Comparison of ENCODE assay signal across 1 cellular context in the genomic region with DNA sequence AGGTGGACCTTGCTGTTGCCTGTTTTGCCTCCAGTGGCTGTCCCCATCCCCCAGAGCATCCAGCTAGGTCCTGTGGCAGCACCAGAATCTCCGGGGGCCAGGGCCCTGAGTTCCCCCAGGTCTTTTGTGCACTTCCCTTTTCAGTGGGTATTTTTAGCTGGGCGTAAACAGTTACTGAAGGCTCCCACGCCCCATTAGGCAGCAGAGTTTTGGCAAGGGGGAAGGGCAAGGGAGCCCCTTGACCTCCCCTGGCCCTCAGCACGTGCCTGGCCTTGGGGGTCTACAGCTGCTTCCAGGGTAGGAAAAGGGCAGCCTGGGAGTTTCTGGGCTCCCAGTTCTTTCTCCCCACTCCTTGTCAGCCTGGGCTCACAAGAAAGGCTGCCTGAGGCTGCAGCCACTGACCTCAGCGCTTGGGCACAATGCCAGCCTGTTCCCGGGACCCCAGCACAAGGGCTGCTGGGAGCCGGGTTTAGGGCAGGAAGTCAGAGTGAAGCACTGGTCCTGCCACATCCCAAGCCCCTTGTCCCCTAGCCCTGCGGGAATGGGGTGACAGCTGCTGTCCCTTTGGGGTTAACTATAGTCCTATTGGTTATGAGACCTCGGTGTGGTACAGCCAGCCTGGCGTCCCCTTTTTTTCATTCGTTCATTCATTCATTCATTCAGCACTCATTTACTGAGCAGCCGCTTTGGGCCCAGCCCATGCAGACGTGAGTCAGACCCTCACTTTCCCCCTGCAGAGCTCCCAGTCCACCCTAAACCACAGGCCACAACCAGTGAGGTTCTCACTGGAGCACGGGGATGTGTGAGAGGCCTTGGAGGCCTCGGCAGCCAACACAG.
TF ChIP-seq lines count a peak whose summit lies in the region.

No MANE protein-coding gene starts in this region.

TF ChIP-seq in HEK293, 187 proteins besides CTCF, POLR2A, EP300 and RAD21 (continued from another document and continues in another):
- TF ChIP-seq, protein P1, sequence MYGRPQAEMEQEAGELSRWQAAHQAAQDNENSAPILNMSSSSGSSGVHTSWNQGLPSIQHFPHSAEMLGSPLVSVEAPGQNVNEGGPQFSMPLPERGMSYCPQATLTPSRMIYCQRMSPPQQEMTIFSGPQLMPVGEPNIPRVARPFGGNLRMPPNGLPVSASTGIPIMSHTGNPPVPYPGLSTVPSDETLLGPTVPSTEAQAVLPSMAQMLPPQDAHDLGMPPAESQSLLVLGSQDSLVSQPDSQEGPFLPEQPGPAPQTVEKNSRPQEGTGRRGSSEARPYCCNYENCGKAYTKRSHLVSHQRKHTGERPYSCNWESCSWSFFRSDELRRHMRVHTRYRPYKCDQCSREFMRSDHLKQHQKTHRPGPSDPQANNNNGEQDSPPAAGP (tag by site-specific recombination; IDR thresholded peaks at IDR 0.05), result 0 out of 2 replicates have a peak, but pooled peaks have one; percentile 76
- no peak for TF ChIP-seq ZNF146 (tag by site-specific recombination; IDR thresholded peaks at IDR 0.05)
- no peak for TF ChIP-seq HOXD13 (CRISPR knock-in tag; IDR thresholded peaks at IDR 0.05; ENCODE audit: borderline replicate concordance)
- TF ChIP-seq KLF8 (tag by site-specific recombination; IDR thresholded peaks at IDR 0.05), result 0 out of 2 replicates have a peak, but pooled peaks have one; percentile 14
- TF ChIP-seq ZNF335 (tag by site-specific recombination; conservative IDR thresholded peaks at IDR 0.05), result peak; percentile 90
- TF ChIP-seq ZNF560 (tag by site-specific recombination; IDR thresholded peaks at IDR 0.05; ENCODE audit: borderline replicate concordance), result no peak
- TF ChIP-seq, protein P2, sequence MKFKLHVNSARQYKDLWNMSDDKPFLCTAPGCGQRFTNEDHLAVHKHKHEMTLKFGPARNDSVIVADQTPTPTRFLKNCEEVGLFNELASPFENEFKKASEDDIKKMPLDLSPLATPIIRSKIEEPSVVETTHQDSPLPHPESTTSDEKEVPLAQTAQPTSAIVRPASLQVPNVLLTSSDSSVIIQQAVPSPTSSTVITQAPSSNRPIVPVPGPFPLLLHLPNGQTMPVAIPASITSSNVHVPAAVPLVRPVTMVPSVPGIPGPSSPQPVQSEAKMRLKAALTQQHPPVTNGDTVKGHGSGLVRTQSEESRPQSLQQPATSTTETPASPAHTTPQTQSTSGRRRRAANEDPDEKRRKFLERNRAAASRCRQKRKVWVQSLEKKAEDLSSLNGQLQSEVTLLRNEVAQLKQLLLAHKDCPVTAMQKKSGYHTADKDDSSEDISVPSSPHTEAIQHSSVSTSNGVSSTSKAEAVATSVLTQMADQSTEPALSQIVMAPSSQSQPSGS (tag by site-specific recombination; IDR thresholded peaks at IDR 0.05; ENCODE audit: low read depth), result no peak
- TF ChIP-seq ZFP69B (tag by site-specific recombination; IDR thresholded peaks at IDR 0.05), result peak; percentile 57; the same call in 1 of the 2 replicates
- peak; percentile 32; the same call in 1 of the 2 replicates for TF ChIP-seq ZNF707 (tag by site-specific recombination; IDR thresholded peaks at IDR 0.05)
- peak; percentile 76; the same call in 1 of the 2 replicates for TF ChIP-seq ZNF76 (tag by site-specific recombination; IDR thresholded peaks at IDR 0.05; ENCODE audit: borderline replicate concordance, low read depth)
- peak; percentile 78 for TF ChIP-seq GLIS1 (tag by site-specific recombination; IDR thresholded peaks at IDR 0.05)
- TF ChIP-seq KLF1 (tag by site-specific recombination; IDR thresholded peaks at IDR 0.05), result no peak
- TF ChIP-seq ZNF202 (tag by site-specific recombination; IDR thresholded peaks at IDR 0.05; ENCODE audit: borderline replicate concordance), result no peak
- TF ChIP-seq ZBTB17 (tag by site-specific recombination; IDR thresholded peaks at IDR 0.05), result peak; percentile 89
- peak; percentile 90; the same call in 1 of the 2 replicates for TF ChIP-seq ZNF664 (tag by site-specific recombination; IDR thresholded peaks at IDR 0.05)
- no peak for TF ChIP-seq ZBTB21 (tag by site-specific recombination; IDR thresholded peaks at IDR 0.05)
- TF ChIP-seq TCF7L2 (IDR thresholded peaks at IDR 0.05; ENCODE audit: borderline replicate concordance, low read depth, low read length), result no peak
- TF ChIP-seq, protein P3, sequence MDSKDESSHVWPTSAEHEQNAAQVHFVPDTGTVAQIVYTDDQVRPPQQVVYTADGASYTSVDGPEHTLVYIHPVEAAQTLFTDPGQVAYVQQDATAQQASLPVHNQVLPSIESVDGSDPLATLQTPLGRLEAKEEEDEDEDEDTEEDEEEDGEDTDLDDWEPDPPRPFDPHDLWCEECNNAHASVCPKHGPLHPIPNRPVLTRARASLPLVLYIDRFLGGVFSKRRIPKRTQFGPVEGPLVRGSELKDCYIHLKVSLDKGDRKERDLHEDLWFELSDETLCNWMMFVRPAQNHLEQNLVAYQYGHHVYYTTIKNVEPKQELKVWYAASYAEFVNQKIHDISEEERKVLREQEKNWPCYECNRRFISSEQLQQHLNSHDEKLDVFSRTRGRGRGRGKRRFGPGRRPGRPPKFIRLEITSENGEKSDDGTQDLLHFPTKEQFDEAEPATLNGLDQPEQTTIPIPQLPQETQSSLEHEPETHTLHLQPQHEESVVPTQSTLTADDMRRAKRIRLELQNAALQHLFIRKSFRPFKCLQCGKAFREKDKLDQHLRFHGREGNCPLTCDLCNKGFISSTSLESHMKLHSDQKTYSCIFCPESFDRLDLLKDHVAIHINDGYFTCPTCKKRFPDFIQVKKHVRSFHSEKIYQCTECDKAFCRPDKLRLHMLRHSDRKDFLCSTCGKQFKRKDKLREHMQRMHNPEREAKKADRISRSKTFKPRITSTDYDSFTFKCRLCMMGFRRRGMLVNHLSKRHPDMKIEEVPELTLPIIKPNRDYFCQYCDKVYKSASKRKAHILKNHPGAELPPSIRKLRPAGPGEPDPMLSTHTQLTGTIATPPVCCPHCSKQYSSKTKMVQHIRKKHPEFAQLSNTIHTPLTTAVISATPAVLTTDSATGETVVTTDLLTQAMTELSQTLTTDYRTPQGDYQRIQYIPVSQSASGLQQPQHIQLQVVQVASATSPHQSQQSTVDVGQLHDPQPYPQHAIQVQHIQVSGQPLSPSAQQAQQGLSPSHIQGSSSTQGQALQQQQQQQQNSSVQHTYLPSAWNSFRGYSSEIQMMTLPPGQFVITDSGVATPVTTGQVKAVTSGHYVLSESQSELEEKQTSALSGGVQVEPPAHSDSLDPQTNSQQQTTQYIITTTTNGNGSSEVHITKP (tag by site-specific recombination; IDR thresholded peaks at IDR 0.05), result peak; percentile 56; the same call in 1 of the 2 replicates
- no peak for TF ChIP-seq SCRT1 (tag by site-specific recombination; IDR thresholded peaks at IDR 0.05; ENCODE audit: borderline replicate concordance)
- TF ChIP-seq ZXDB (tag by site-specific recombination; IDR thresholded peaks at IDR 0.05), result peak; percentile 18; the same call in 1 of the 2 replicates
- no peak for TF ChIP-seq ZNF423 (tag by site-specific recombination; IDR thresholded peaks at IDR 0.05)
- TF ChIP-seq, protein P4, sequence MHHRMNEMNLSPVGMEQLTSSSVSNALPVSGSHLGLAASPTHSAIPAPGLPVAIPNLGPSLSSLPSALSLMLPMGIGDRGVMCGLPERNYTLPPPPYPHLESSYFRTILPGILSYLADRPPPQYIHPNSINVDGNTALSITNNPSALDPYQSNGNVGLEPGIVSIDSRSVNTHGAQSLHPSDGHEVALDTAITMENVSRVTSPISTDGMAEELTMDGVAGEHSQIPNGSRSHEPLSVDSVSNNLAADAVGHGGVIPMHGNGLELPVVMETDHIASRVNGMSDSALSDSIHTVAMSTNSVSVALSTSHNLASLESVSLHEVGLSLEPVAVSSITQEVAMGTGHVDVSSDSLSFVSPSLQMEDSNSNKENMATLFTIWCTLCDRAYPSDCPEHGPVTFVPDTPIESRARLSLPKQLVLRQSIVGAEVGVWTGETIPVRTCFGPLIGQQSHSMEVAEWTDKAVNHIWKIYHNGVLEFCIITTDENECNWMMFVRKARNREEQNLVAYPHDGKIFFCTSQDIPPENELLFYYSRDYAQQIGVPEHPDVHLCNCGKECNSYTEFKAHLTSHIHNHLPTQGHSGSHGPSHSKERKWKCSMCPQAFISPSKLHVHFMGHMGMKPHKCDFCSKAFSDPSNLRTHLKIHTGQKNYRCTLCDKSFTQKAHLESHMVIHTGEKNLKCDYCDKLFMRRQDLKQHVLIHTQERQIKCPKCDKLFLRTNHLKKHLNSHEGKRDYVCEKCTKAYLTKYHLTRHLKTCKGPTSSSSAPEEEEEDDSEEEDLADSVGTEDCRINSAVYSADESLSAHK (tag by site-specific recombination; IDR thresholded peaks at IDR 0.05), result peak; percentile 93
- no peak for TF ChIP-seq ZNF48 (tag by site-specific recombination; IDR thresholded peaks at IDR 0.05)
- TF ChIP-seq ZNF354C (tag by site-specific recombination; IDR thresholded peaks at IDR 0.05; ENCODE audit: borderline replicate concordance, low read depth), result no peak
- TF ChIP-seq TRIM28 (IDR thresholded peaks at IDR 0.05; ENCODE audit: borderline replicate concordance, low read length), result no peak
- no peak for TF ChIP-seq ZNF544 (tag by site-specific recombination; IDR thresholded peaks at IDR 0.05)
- TF ChIP-seq OSR2 (tag by site-specific recombination; IDR thresholded peaks at IDR 0.05), result 0 out of 2 replicates have a peak, but pooled peaks have one; percentile 12
- TF ChIP-seq, protein P5, sequence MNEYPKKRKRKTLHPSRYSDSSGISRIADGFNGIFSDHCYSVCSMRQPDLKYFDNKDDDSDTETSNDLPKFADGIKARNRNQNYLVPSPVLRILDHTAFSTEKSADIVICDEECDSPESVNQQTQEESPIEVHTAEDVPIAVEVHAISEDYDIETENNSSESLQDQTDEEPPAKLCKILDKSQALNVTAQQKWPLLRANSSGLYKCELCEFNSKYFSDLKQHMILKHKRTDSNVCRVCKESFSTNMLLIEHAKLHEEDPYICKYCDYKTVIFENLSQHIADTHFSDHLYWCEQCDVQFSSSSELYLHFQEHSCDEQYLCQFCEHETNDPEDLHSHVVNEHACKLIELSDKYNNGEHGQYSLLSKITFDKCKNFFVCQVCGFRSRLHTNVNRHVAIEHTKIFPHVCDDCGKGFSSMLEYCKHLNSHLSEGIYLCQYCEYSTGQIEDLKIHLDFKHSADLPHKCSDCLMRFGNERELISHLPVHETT (tag by site-specific recombination; IDR thresholded peaks at IDR 0.05), result peak; percentile 17; the same call in 1 of the 2 replicates
- TF ChIP-seq ZNF670 (tag by site-specific recombination; IDR thresholded peaks at IDR 0.05; ENCODE audit: low read depth), result no peak
- TF ChIP-seq ZSCAN30 (tag by site-specific recombination; IDR thresholded peaks at IDR 0.05), result peak; percentile 91
- no peak for TF ChIP-seq ZNF555 (tag by site-specific recombination; conservative IDR thresholded peaks at IDR 0.05)
- TF ChIP-seq ZNF366 (tag by site-specific recombination; conservative IDR thresholded peaks at IDR 0.05), result peak; percentile 64
- TF ChIP-seq, protein P6, sequence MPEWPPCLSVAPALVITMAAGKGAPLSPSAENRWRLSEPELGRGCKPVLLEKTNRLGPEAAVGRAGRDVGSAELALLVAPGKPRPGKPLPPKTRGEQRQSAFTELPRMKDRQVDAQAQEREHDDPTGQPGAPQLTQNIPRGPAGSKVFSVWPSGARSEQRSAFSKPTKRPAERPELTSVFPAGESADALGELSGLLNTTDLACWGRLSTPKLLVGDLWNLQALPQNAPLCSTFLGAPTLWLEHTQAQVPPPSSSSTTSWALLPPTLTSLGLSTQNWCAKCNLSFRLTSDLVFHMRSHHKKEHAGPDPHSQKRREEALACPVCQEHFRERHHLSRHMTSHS (tag by site-specific recombination; IDR thresholded peaks at IDR 0.05), result no peak
- no peak for TF ChIP-seq ZNF394 (tag by site-specific recombination; IDR thresholded peaks at IDR 0.05; ENCODE audit: borderline replicate concordance)
- TF ChIP-seq ZNF112 (tag by site-specific recombination; IDR thresholded peaks at IDR 0.05), result no peak
- TF ChIP-seq, protein P7, sequence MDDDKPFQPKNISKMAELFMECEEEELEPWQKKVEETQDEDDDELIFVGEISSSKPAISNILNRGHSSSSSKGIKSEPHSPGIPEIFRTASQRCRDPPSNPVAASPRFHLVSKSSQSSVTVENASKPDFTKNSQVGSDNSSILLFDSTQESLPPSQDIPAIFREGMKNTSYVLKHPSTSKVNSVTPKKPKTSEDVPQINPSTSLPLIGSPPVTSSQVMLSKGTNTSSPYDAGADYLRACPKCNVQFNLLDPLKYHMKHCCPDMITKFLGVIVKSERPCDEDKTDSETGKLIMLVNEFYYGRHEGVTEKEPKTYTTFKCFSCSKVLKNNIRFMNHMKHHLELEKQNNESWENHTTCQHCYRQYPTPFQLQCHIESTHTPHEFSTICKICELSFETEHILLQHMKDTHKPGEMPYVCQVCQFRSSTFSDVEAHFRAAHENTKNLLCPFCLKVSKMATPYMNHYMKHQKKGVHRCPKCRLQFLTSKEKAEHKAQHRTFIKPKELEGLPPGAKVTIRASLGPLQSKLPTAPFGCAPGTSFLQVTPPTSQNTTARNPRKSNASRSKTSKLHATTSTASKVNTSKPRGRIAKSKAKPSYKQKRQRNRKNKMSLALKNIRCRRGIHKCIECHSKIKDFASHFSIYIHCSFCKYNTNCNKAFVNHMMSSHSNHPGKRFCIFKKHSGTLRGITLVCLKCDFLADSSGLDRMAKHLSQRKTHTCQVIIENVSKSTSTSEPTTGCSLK (tag by site-specific recombination; IDR thresholded peaks at IDR 0.05), result no peak
- TF ChIP-seq ZNF600 (tag by site-specific recombination; IDR thresholded peaks at IDR 0.05), result peak; percentile 95
- peak; percentile 90 for TF ChIP-seq IKZF3 (tag by site-specific recombination; IDR thresholded peaks at IDR 0.05)
- TF ChIP-seq ZNF274 (IDR thresholded peaks at IDR 0.05; ENCODE audit: low read length), result no peak
- no peak for TF ChIP-seq ZNF274 (tag by site-specific recombination; IDR thresholded peaks at IDR 0.05; ENCODE audit: borderline replicate concordance)
- TF ChIP-seq YY2 (tag by site-specific recombination; IDR thresholded peaks at IDR 0.05), result no peak
- TF ChIP-seq ZIC2 (tag by site-specific recombination; IDR thresholded peaks at IDR 0.05), result peak; percentile 75
- TF ChIP-seq ZNF416 (tag by site-specific recombination; IDR thresholded peaks at IDR 0.05), result no peak
- no peak for TF ChIP-seq ZNF610 (tag by site-specific recombination; IDR thresholded peaks at IDR 0.05; ENCODE audit: borderline replicate concordance)
- TF ChIP-seq, protein P8, sequence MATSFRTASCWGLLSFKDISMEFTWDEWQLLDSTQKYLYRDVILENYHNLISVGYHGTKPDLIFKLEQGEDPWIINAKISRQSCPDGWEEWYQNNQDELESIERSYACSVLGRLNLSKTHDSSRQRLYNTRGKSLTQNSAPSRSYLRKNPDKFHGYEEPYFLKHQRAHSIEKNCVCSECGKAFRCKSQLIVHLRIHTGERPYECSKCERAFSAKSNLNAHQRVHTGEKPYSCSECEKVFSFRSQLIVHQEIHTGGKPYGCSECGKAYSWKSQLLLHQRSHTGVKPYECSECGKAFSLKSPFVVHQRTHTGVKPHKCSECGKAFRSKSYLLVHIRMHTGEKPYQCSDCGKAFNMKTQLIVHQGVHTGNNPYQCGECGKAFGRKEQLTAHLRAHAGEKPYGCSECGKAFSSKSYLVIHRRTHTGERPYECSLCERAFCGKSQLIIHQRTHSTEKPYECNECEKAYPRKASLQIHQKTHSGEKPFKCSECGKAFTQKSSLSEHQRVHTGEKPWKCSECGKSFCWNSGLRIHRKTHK (tag by site-specific recombination; IDR thresholded peaks at IDR 0.05), result no peak
